18 cellular contexts compared by ENCODE assay signal in genomic region chr1:209323743-209324142, GRCh38.
DNase-seq lines count a peak whose midpoint lies in the region; ATAC-seq, FAIRE-seq and TF ChIP-seq lines count a peak whose summit lies in the region.
"Had no signal": no experiment of that assay in that cellular context is flagged by ENCODE, and none has a peak within 500 bp of the region (broad histone marks: within the 10 kb centered on the region; RNA-seq: fewer than 3 reads in every experiment).

No MANE protein-coding gene starts in this region.

- TF ChIP-seq CTCF in HepG2 (CRISPR knock-in tag; IDR thresholded peaks at IDR 0.05) (no peak), right lobe of liver (IDR thresholded peaks at IDR 0.05) (no peak), RWPE2 (IDR thresholded peaks at IDR 0.05; ENCODE audit: poor library complexity, severe bottlenecking) (no peak), GM13977 (IDR thresholded peaks at IDR 0.05; ENCODE audit: extremely low read depth, insufficient read depth, missing control alignments) (no peak)

- H3K4me2 ChIP-seq in HepG2 (ENCODE audit: low read depth, low read length) = no peak overlapping the region
- H3K4me2 ChIP-seq: A549; BLaER1 treated with 17β-estradiol and CSF1 and Interleukin-3, amounts not matched to agents 10 nM and 100 nM had no signal

- CTCF ChIA-PET in HepG2 (lab: Yijun Ruan, JAX; ENCODE audit: low intra/inter-chr PET ratio, low total read pairs) = no interaction called here

- H3K9me3 ChIP-seq in HepG2 (ENCODE audit: low read length) (no peaks in the 10 kb centered on the region), right lobe of liver (no peaks in the 10 kb centered on the region), RWPE2 (ENCODE audit: severe bottlenecking) (no peaks in the 10 kb centered on the region)
- H3K9me3 ChIP-seq: A549 had no signal

- intact Hi-C loops in HepG2 (cut with micrococcal nuclease; ENCODE audit: unreplicated experiment) = no loop called here
- intact Hi-C loops in right lobe of liver (cut with DNase I) = no loop called here

- FAIRE-seq in HepG2 (lab: Jason Lieb, UNC) = no peak
- FAIRE-seq: A549, GM12891, H54 had no signal

- H2AFZ ChIP-seq in HepG2 (ENCODE audit: low read length) = no peak overlapping the region

- H4K20me1 ChIP-seq in HepG2 (ENCODE audit: insufficient read depth, low read length) = no peaks in the 10 kb centered on the region
- H4K20me1 ChIP-seq: BLaER1 treated with 17β-estradiol and CSF1 and Interleukin-3, amounts not matched to agents 10 nM and 100 nM had no signal

- no peaks in the 10 kb centered on the region for H3K79me2 ChIP-seq in HepG2 (ENCODE audit: insufficient read depth, low read length)

- ATAC-seq in HepG2 = no peak
- no peak for ATAC-seq in right lobe of liver
- peak; percentile 67 for ATAC-seq in RWPE2 (ENCODE audit: low read depth)
- ATAC-seq in esophagus mucosa = peak; percentile 72
- no peak for ATAC-seq in HG03139 (IDR thresholded peaks at IDR 0.05; ENCODE audit: unreplicated experiment)
- ATAC-seq in GM21737 (IDR thresholded peaks at IDR 0.05; ENCODE audit: unreplicated experiment) = no peak
- ATAC-seq: A549 had no signal

- BruUV-seq in HepG2 (replicated peaks; lab: Mats Ljungman, UMichigan) = no TSS peak

- no peaks in the 10 kb centered on the region for H3K27me3 ChIP-seq in HepG2 (ENCODE audit: control insufficient read depth in 1 of 2, insufficient read depth in 2 of 2, low read length in 2 of 2)
- H3K27me3 ChIP-seq in right lobe of liver = no peaks in the 10 kb centered on the region
- H3K27me3 ChIP-seq in RWPE2 (ENCODE audit: insufficient read depth, poor library complexity, severe bottlenecking) = no peaks in the 10 kb centered on the region
- H3K27me3 ChIP-seq: BLaER1 treated with 17β-estradiol and CSF1 and Interleukin-3, amounts not matched to agents 10 nM and 100 nM had no signal

- POLR2A ChIA-PET in HepG2 (lab: Yijun Ruan, JAX) = no interaction called here

- DNase-seq in HepG2 (ENCODE audit: low spot score) (no peak), right lobe of liver (no peak), RWPE2 (ENCODE audit: low spot score) (no peak), GM13977 (ENCODE audit: low spot score) (no peak), KBM-7 (no peak)
- DNase-seq: GF-D8, NCI-H1436, NCI-H2081, NCI-H345, NCI-H526, SIG-M5 had no signal

- 11% methylated on average over 1 of the region's 1 CpG for WGBS in HepG2 (ENCODE audit: low lambda C conversion rate)
- 50% methylated on average over 1 of the region's 1 CpG for WGBS in right lobe of liver (ENCODE audit: insufficient coverage, low coverage, low lambda C conversion rate, missing lambda C conversion rate)

- TF ChIP-seq RAD21 in HepG2 (CRISPR knock-in tag; IDR thresholded peaks at IDR 0.05) = no peak

- H3K36me3 ChIP-seq in HepG2 (replicated peaks in 1 of 2; ENCODE audit: control insufficient read depth in 1 of 2, insufficient read depth in 2 of 2, low read length in 2 of 2) (no peaks in the 10 kb centered on the region), right lobe of liver (no peaks in the 10 kb centered on the region), RWPE2 (ENCODE audit: low read depth) (no peaks in the 10 kb centered on the region)
- H3K36me3 ChIP-seq: BLaER1 treated with 17β-estradiol and CSF1 and Interleukin-3, amounts not matched to agents 10 nM and 100 nM had no signal

- TF ChIP-seq EP300 in HepG2 (IDR thresholded peaks at IDR 0.05; ENCODE audit: low read depth in 2 of 2, low read length in 2 of 2) (no peak), HepG2 (CRISPR knock-in tag; IDR thresholded peaks at IDR 0.05; ENCODE audit: borderline replicate concordance) (no peak)

- H3K4me3 ChIP-seq in HepG2 (replicated peaks in 1 of 3; ENCODE audit: insufficient read depth in 1 of 3, low read depth in 2 of 3, low read length in 3 of 3) (no peak overlapping the region), right lobe of liver (no peak overlapping the region), RWPE2 (ENCODE audit: severe bottlenecking) (no peak overlapping the region)
- H3K4me3 ChIP-seq: A549; BLaER1 treated with 17β-estradiol and CSF1 and Interleukin-3, amounts not matched to agents 10 nM and 100 nM had no signal

- no peak overlapping the region for H3K9ac ChIP-seq in HepG2 (ENCODE audit: insufficient read depth, low read depth, low read length)
- H3K9ac ChIP-seq: BLaER1 treated with 17β-estradiol and CSF1 and Interleukin-3, amounts not matched to agents 10 nM and 100 nM had no signal

- in situ Hi-C loops in HepG2 (cut with HindIII; ENCODE audit: extremely low pct_ligation_motif_present, low pct_unique_long_range_greater_than_20kb) = no loop called here
- in situ Hi-C loops in GM13977 (cut with MboI; ENCODE audit: low pct_unique_long_range_greater_than_20kb, low sequenced_read_pairs, unreplicated experiment) = no loop called here
- in situ Hi-C loops in KBM-7 (cut with MboI; ENCODE audit: low pct_unique_long_range_greater_than_20kb, low sequenced_read_pairs) = no loop called here

- no peak for TF ChIP-seq POLR2A in HepG2 (IDR thresholded peaks at IDR 0.05; ENCODE audit: insufficient read depth in 1 of 2, low read depth in 2 of 2, low read length in 2 of 2)
- TF ChIP-seq POLR2A in right lobe of liver (IDR thresholded peaks at IDR 0.05) = no peak

- H3K4me1 ChIP-seq in HepG2 (ENCODE audit: insufficient read depth, low read length) = no peaks in the 10 kb centered on the region
- H3K4me1 ChIP-seq in right lobe of liver = no peaks in the 10 kb centered on the region
- H3K4me1 ChIP-seq in RWPE2 (ENCODE audit: insufficient read depth, poor library complexity, severe bottlenecking) = peaks cover 19% of the 10 kb centered on the region
- H3K4me1 ChIP-seq: BLaER1 treated with 17β-estradiol and CSF1 and Interleukin-3, amounts not matched to agents 10 nM and 100 nM had no signal

- H3K27ac ChIP-seq in HepG2 (ENCODE audit: extremely low read length, insufficient read depth, low read length) = no peak overlapping the region
- H3K27ac ChIP-seq in right lobe of liver = no peak overlapping the region
- H3K27ac ChIP-seq in RWPE2 (ENCODE audit: poor library complexity, severe bottlenecking) = peak overlapping the region; percentile 29
- H3K27ac ChIP-seq: A549; BLaER1 treated with 17β-estradiol and CSF1 and Interleukin-3, amounts not matched to agents 10 nM and 100 nM had no signal

TF ChIP-seq in HepG2, 621 proteins besides CTCF, POLR2A, EP300 and RAD21:
- TF ChIP-seq CEBPB (IDR thresholded peaks at IDR 0.05; ENCODE audit: borderline replicate concordance, low read depth, low read length) = peak; percentile 58
- no peak for TF ChIP-seq TEF (CRISPR knock-in tag; IDR thresholded peaks at IDR 0.05)

Comparison
In these comparisons a context has a peak if more than half of its experiments do, and no peak if none do; other contexts are left out.
1. ATAC-seq: peak in RWPE2 (single experiment) and esophagus mucosa (single experiment); none in HepG2 (single experiment), right lobe of liver (0 of 4), HG03139 (single experiment) and GM21737 (single experiment).